17 cellular contexts compared by ENCODE assay signal in genomic region chr6:18269717-18270116, GRCh38.
"Had no signal": no experiment of that assay in that cellular context is flagged by ENCODE, and none has a peak within 500 bp of the region (broad histone marks: within the 10 kb centered on the region; RNA-seq: fewer than 3 reads in every experiment).

No MANE protein-coding gene starts in this region.

- H3K4me1 ChIP-seq: neural progenitor cell had no signal

- H3K4me2 ChIP-seq: neural progenitor cell, smooth muscle cell had no signal

- H3K27ac ChIP-seq: esophagus squamous epithelium, neural progenitor cell had no signal

- H3K4me3 Mint-ChIP-seq: activated B cell treated with CpG ODN at 0.5 μM for 24 hours; activated CD4-positive, alpha-beta memory T cell treated with anti-CD3 and anti-CD28 coated beads for 36 hours; activated naive CD8-positive, alpha-beta T cell treated with anti-CD3 and anti-CD28 coated beads, Interleukin-2, amount 10 ng/mL, durations not matched to agents 7 days and 5 days; activated T-helper 17 cell treated with anti-CD3 and anti-CD28 coated beads, Interleukin-2, amount 50 U/mL, for 72 hours; effector memory CD8-positive, alpha-beta T cell; immature natural killer cell; naive thymus-derived CD4-positive, alpha-beta T cell; neural progenitor cell; stimulated activated naive CD8-positive, alpha-beta T cell treated with anti-CD3 and anti-CD28 coated beads, Interleukin-15, amount 100 ng/mL, for 72 hours had no signal

- H3K36me3 Mint-ChIP-seq: activated CD4-positive, alpha-beta memory T cell treated with anti-CD3 and anti-CD28 coated beads for 36 hours; immature natural killer cell; neural progenitor cell had no signal

- H3K36me3 ChIP-seq: esophagus squamous epithelium, neural progenitor cell had no signal

- H3K9me3 ChIP-seq: esophagus squamous epithelium had no signal

- H3K4me3 ChIP-seq: esophagus squamous epithelium, neural progenitor cell, smooth muscle cell had no signal

- ATAC-seq: activated T-helper 17 cell treated with anti-CD3 and anti-CD28 coated beads, Interleukin-2, amount 50 U/mL, for 72 hours; effector memory CD8-positive, alpha-beta T cell; left ventricle myocardium superior; sciatic nerve had no signal

- DNase-seq: activated B cell treated with CpG ODN at 0.5 μM for 24 hours; activated CD4-positive, alpha-beta memory T cell treated with anti-CD3 and anti-CD28 coated beads for 36 hours; activated CD4-positive, alpha-beta T cell treated with anti-CD3 and anti-CD28 coated beads for 4 hours; activated naive CD4-positive, alpha-beta T cell; activated naive CD8-positive, alpha-beta T cell treated with anti-CD3 and anti-CD28 coated beads, Interleukin-2, amount 10 ng/mL, durations not matched to agents 7 days and 5 days; amygdala; effector memory CD8-positive, alpha-beta T cell; esophagus squamous epithelium; immature natural killer cell; left ventricle myocardium superior; stimulated activated CD4-positive, alpha-beta T cell treated with anti-CD3 and anti-CD28 coated beads, Interleukin-4, amount 100 ng/mL, for 1 hour had no signal

- H3K27ac Mint-ChIP-seq: activated B cell treated with CpG ODN at 0.5 μM for 24 hours; activated CD4-positive, alpha-beta memory T cell treated with anti-CD3 and anti-CD28 coated beads for 36 hours; activated naive CD8-positive, alpha-beta T cell treated with anti-CD3 and anti-CD28 coated beads, Interleukin-2, amount 10 ng/mL, durations not matched to agents 7 days and 5 days; activated T-helper 17 cell treated with anti-CD3 and anti-CD28 coated beads, Interleukin-2, amount 50 U/mL, for 72 hours; effector memory CD8-positive, alpha-beta T cell; immature natural killer cell; naive thymus-derived CD4-positive, alpha-beta T cell; stimulated activated naive CD8-positive, alpha-beta T cell treated with anti-CD3 and anti-CD28 coated beads, Interleukin-15, amount 100 ng/mL, for 72 hours had no signal

- H3K9me3 Mint-ChIP-seq: activated B cell treated with CpG ODN at 0.5 μM for 24 hours; activated naive CD8-positive, alpha-beta T cell treated with anti-CD3 and anti-CD28 coated beads, Interleukin-2, amount 10 ng/mL, durations not matched to agents 7 days and 5 days; activated T-helper 17 cell treated with anti-CD3 and anti-CD28 coated beads, Interleukin-2, amount 50 U/mL, for 72 hours; effector memory CD8-positive, alpha-beta T cell; immature natural killer cell; neural progenitor cell had no signal

- H3K27me3 ChIP-seq: neural progenitor cell had no signal

- H3K27me3 Mint-ChIP-seq: activated B cell treated with CpG ODN at 0.5 μM for 24 hours; activated CD4-positive, alpha-beta memory T cell treated with anti-CD3 and anti-CD28 coated beads for 36 hours had no signal
